In the genomic region with DNA sequence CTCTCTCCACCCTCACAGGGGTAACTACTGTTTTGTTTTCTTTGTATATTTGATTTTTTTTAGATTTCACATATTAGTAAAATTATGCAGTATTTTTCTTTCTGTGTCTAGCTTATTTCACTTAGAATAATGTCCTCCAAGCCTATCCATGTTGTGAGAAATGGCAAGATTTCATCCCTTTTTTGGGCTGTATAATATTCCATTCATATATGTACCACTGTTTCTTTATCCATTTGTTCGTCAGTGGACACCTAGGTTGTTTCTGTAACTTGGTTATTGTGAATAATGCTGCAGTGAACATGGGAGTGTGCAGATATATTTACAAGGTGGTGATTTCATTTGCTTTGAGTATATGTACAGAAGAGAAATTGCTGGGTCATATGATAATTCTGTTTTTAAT, we compare ENCODE assay signal across 1 cellular context.
TF ChIP-seq lines count a peak whose summit lies in the region.

No MANE protein-coding gene starts in this region.

TF ChIP-seq in SK-N-SH, 30 proteins besides CTCF, POLR2A, EP300 and RAD21 (continued from another document):
- TF ChIP-seq, protein P1, sequence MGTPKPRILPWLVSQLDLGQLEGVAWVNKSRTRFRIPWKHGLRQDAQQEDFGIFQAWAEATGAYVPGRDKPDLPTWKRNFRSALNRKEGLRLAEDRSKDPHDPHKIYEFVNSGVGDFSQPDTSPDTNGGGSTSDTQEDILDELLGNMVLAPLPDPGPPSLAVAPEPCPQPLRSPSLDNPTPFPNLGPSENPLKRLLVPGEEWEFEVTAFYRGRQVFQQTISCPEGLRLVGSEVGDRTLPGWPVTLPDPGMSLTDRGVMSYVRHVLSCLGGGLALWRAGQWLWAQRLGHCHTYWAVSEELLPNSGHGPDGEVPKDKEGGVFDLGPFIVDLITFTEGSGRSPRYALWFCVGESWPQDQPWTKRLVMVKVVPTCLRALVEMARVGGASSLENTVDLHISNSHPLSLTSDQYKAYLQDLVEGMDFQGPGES (IDR thresholded peaks at IDR 0.05; ENCODE audit: low read depth, low read length), result no peak
